In the genomic region with DNA sequence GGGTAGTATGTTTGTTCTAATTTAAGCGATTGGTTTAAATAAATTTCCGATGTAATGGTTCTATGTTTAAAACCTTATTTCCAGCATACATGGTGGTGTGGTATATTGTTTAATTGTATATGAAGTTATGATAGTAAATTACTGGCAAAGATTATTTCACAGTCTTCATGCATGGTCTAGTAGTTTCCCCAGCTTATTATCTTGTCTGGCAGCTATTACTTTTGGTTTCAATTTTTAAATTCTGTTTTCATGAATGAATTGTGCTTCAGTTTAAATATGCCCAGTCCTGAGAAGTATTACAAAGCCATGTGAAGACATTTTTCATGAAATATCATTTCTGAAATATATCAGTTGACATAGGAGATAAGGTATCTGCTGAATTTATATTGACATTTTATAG, we compare ENCODE assay signal across 23 cellular contexts. TPM values are rescaled to one million over a fixed set of nuclear protein-coding genes. Genes with fewer than 3 reads are reported as not detected.
DNase-seq lines count a peak whose midpoint lies in the region; ATAC-seq and TF ChIP-seq lines count a peak whose summit lies in the region.
"Had no signal": no experiment of that assay in that cellular context is flagged by ENCODE, and none has a peak within 500 bp of the region (broad histone marks: within the 10 kb centered on the region; RNA-seq: fewer than 3 reads in every experiment).

No MANE protein-coding gene starts in this region.

- no peaks in the 10 kb centered on the region for H3K27me3 Mint-ChIP-seq in CD8-positive, alpha-beta T cell (ENCODE audit: low read depth)

- H3K27ac ChIP-seq in CD8-positive, alpha-beta T cell (ENCODE audit: low read depth, low read length), result no peak overlapping the region
- H3K27ac ChIP-seq in foreskin keratinocyte, result no peak overlapping the region
- no peak overlapping the region for H3K27ac ChIP-seq in brain microvascular endothelial cell
- H3K27ac ChIP-seq: RWPE1, SK-N-MC had no signal

- H3K4me1 Mint-ChIP-seq in CD8-positive, alpha-beta T cell (ENCODE audit: low read depth), result peaks cover 31% of the 10 kb centered on the region

- H3K4me3 Mint-ChIP-seq in CD8-positive, alpha-beta T cell, result no peak overlapping the region
- H3K4me3 Mint-ChIP-seq: CD8-positive, alpha-beta memory T cell had no signal

- no peaks in the 10 kb centered on the region for H3K27me3 ChIP-seq in CD8-positive, alpha-beta T cell (ENCODE audit: insufficient read depth, low read length)
- no peaks in the 10 kb centered on the region for H3K27me3 ChIP-seq in foreskin keratinocyte
- no peaks in the 10 kb centered on the region for H3K27me3 ChIP-seq in brain microvascular endothelial cell (replicated peaks)

- H3K4me1 ChIP-seq in CD8-positive, alpha-beta T cell (ENCODE audit: insufficient read depth, low read length), result peaks cover 4% of the 10 kb centered on the region
- no peaks in the 10 kb centered on the region for H3K4me1 ChIP-seq in foreskin keratinocyte

- no peak for ATAC-seq in CD8-positive, alpha-beta T cell
- peak; percentile 63 for ATAC-seq in GM18867 (IDR thresholded peaks at IDR 0.05; ENCODE audit: unreplicated experiment)
- peak; percentile 61 for ATAC-seq in GM21515 (IDR thresholded peaks at IDR 0.05; ENCODE audit: unreplicated experiment)
- peak; percentile 72 for ATAC-seq in HG03354 (IDR thresholded peaks at IDR 0.05; ENCODE audit: poor library complexity, severe bottlenecking, unreplicated experiment)
- ATAC-seq in foreskin keratinocyte, result no peak
- no peak for ATAC-seq in GM21737 (IDR thresholded peaks at IDR 0.05; ENCODE audit: unreplicated experiment)

- H3K27ac Mint-ChIP-seq in CD8-positive, alpha-beta T cell, result peak overlapping the region; percentile 18

- H3K9me3 ChIP-seq in CD8-positive, alpha-beta T cell (ENCODE audit: low read length), result no peaks in the 10 kb centered on the region

- H3K36me3 ChIP-seq in CD8-positive, alpha-beta T cell (ENCODE audit: insufficient read depth, low read length), result peaks cover 4% of the 10 kb centered on the region
- H3K36me3 ChIP-seq in brain microvascular endothelial cell (replicated peaks), result peaks cover 2% of the 10 kb centered on the region

- POLR2A ChIA-PET in CD8-positive, alpha-beta T cell (lab: Charles Lee), result no interaction called here

- no peak for TF ChIP-seq CTCF in CD8-positive, alpha-beta T cell (IDR thresholded peaks at IDR 0.05)
- no peak for TF ChIP-seq CTCF in foreskin keratinocyte (conservative IDR thresholded peaks at IDR 0.05)
- no peak for TF ChIP-seq CTCF in brain microvascular endothelial cell (IDR thresholded peaks at IDR 0.05; ENCODE audit: low read depth, low read length, missing control alignments)

- no peak overlapping the region for H3K4me3 ChIP-seq in CD8-positive, alpha-beta T cell (ENCODE audit: low read depth, low read length)
- H3K4me3 ChIP-seq in brain microvascular endothelial cell (ENCODE audit: low read depth, low read length), result no peak overlapping the region
- H3K4me3 ChIP-seq: SK-N-MC had no signal

- no peak for DNase-seq in CD8-positive, alpha-beta T cell
- no peak for DNase-seq in foreskin keratinocyte
- DNase-seq in brain microvascular endothelial cell, result no peak
- DNase-seq in kidney glomerular epithelial cell (lab: John Stamatoyannopoulos, UW), result no peak
- DNase-seq: AML-193; C1 segment of cervical spinal cord; CD8-positive, alpha-beta memory T cell; H7; NCI-H1105; NCI-H2029 treated with DMSO at 0.1 percent for 48 hours; NCI-H226; NCI-H510A treated with DMSO at 0.1 percent for 48 hours; NCI-H774; NK-92 treated with Interleukin-12 subunit alpha and Interleukin-12 subunit beta, amount 100 ng/mL, for 24 hours; SHP77 treated with DMSO at 0.1 percent for 48 hours; SW 1271; T-helper 2 cell had no signal

- CTCF ChIA-PET in CD8-positive, alpha-beta T cell (lab: Charles Lee), result no interaction called here

- intact Hi-C loops in CD8-positive, alpha-beta T cell (cut with DNase I, micrococcal nuclease), result loop anchor here (10.0 kb wide), 2 partner anchors 57 to 1683 kb away; partner anchors contain the start of gene TMEM164 (in 1 of the 2)

- H3K36me3 Mint-ChIP-seq in CD8-positive, alpha-beta T cell, result peaks cover 75% of the 10 kb centered on the region

- no peaks in the 10 kb centered on the region for H3K9me3 Mint-ChIP-seq in CD8-positive, alpha-beta T cell
- H3K9me3 Mint-ChIP-seq: CD8-positive, alpha-beta memory T cell had no signal

- in situ Hi-C loops in brain microvascular endothelial cell (cut with HindIII; ENCODE audit: low pct_ligation_motif_present, low sequenced_read_pairs), result no loop called here

RNA-seq across cellular contexts. Expression of gene ALG13, which starts 6.3 kb away (rescaled TPM):
- total RNA-seq in CD8-positive, alpha-beta T cell, result 10 to 100 TPM; 95.3 to 98.9 TPM
- 19.8 and 26.1 TPM in 2 replicates for total RNA-seq in foreskin keratinocyte
- polyA plus RNA-seq in foreskin keratinocyte, result 16.1 and 19.8 TPM in 2 replicates

Comparison
In these comparisons a context has a peak if more than half of its experiments do, and no peak if none do; other contexts are left out.
1. ATAC-seq: peak in GM18867 (single experiment), GM21515 (single experiment) and HG03354 (single experiment); none in CD8-positive, alpha-beta T cell (single experiment), foreskin keratinocyte (single experiment) and GM21737 (single experiment).